ENCODE assay signal across 8 cellular contexts in the genomic region with DNA sequence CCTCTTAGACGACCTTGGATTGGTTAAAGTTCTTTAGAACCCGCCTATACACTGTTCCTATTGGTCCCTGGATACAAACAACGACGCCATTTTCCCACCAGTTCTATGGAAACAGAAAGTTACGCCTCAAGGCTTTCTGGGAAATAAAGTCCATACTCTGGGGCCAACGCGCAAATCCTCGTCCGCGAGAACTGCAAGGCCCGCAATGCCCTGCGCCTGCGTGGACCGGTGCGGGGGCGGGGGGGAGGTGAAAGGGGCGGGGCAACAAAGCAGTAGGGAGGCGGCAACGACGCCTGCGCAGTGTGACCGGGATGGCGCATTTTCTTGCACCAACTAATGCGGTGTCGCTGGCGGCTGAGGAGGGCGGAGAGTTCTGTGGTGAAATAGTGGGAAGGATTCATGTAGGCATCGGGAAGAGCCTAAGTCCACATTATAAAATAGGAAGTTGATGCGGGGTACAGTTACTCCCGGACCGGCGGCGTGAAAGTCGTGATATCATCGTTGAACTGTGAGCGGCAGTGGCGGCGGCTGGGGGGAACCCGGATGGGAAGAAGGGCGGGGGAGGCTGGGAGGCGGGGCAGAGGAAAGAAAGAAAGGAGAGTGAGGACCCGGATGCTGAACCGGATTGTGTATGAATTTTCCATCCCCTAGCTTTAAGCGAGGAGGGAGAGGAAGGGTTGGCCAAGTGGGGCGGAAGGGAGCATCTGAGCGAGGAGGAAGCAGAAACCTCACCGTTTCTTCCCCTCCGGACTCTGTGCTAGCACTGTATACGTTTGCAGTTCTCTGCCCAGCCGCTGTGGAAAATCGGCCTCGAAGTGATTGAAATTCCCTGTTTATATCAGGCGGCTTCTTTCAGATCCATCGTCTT. TPM values are rescaled to one million over a fixed set of nuclear protein-coding genes. Genes with fewer than 3 reads are reported as not detected.
DNase-seq lines count a peak whose midpoint lies in the region; ATAC-seq and TF ChIP-seq lines count a peak whose summit lies in the region.

A gene (plus strand): TSS at position 300 of the 868 bp plus-strand sequence. CDS start 6,695 bp downstream, outside the sequence.

- TF ChIP-seq CTCF in GM12873 (IDR thresholded peaks at IDR 0.05; ENCODE audit: insufficient read depth, low read depth, low read length, missing control alignments) (peak; percentile 44), SU-DHL-6 (IDR thresholded peaks at IDR 0.05; ENCODE audit: insufficient read depth, low read length, poor library complexity, severe bottlenecking) (no peak), ovary (IDR thresholded peaks at IDR 0.05) (peak in 1 of 3 donors; percentile 6)

- H3K4me2 ChIP-seq in SU-DHL-6 (ENCODE audit: low read depth, low read length, poor library complexity, severe bottlenecking) = peak within 1 kb of the TSS; percentile 96

- H3K4me3 ChIP-seq in SU-DHL-6 (ENCODE audit: insufficient read depth, low read length, poor library complexity, severe bottlenecking) (peak within 1 kb of the TSS; percentile 78), ovary (peak within 1 kb of the TSS; percentile 89), thymus (ENCODE audit: low read length) (peak within 1 kb of the TSS; percentile 99)

- peak within 1 kb of the TSS; percentile 95 for H3K9ac ChIP-seq in SU-DHL-6 (ENCODE audit: low read length)

- peaks cover 30% of the 10 kb centered on the region for H3F3A ChIP-seq in SU-DHL-6 (ENCODE audit: insufficient read depth)

- H3K9me2 ChIP-seq in SU-DHL-6 (replicated peaks; ENCODE audit: insufficient read depth, low read length) = no peaks in the 10 kb centered on the region

- peak within 1 kb of the TSS; percentile 85 for H3K27ac ChIP-seq in SU-DHL-6 (ENCODE audit: low read depth, low read length)
- H3K27ac ChIP-seq in ovary = peak within 1 kb of the TSS; percentile 82 to 95
- peak within 1 kb of the TSS; percentile 98 for H3K27ac ChIP-seq in thymus (ENCODE audit: low read depth)

- peak; percentile 24 for TF ChIP-seq EP300 in ovary (IDR thresholded peaks at IDR 0.05)

- DNase-seq in NCI-H1417 (lab: John Stamatoyannopoulos, UW) = peak; percentile 97 to 100 (median 98)
- peak; percentile 98 for DNase-seq in activated naive CD8-positive, alpha-beta T cell treated with anti-CD3 and anti-CD28 coated beads, Interleukin-2, amount 50 U/mL, for 16 hours (ENCODE audit: low read depth, low spot score)
- DNase-seq in Right ventricle myocardium inferior (ENCODE audit: missing footprints) = peak; percentile 99
- peak; percentile 97 to 98 (median 98) for DNase-seq in ovary

- H2AFZ ChIP-seq in SU-DHL-6 (ENCODE audit: low read depth, low read length, severe bottlenecking) = peak within 1 kb of the TSS; percentile 62

- peaks cover 89% of the 10 kb centered on the region for H3K79me2 ChIP-seq in SU-DHL-6 (ENCODE audit: insufficient read depth, low read length)

- H3K27me3 ChIP-seq in SU-DHL-6 (ENCODE audit: low read length) (no peaks in the 10 kb centered on the region), ovary (no peaks in the 10 kb centered on the region), thymus (ENCODE audit: control insufficient read depth, insufficient read depth) (no peaks in the 10 kb centered on the region)

- 0% methylated on average over 54 of the region's 54 CpGs for WGBS in ovary, 3 donors
- under 1% methylated on average over 54 of the region's 54 CpGs for WGBS in thymus

- H3K4me1 ChIP-seq in ovary (ENCODE audit: insufficient read depth) = peaks cover 6% of the 10 kb centered on the region
- peaks cover 8% of the 10 kb centered on the region for H3K4me1 ChIP-seq in thymus (ENCODE audit: control insufficient read depth, insufficient read depth, low read length)

- intact Hi-C loops in Right ventricle myocardium inferior (cut with DNase I) (loop anchor here (1.0 to 10.0 kb wide), 2 partner anchors 39 to 86 kb away; a partner anchor contains a TSS), ovary (cut with DNase I) (no loop called here)

- H3K36me3 ChIP-seq in SU-DHL-6 (ENCODE audit: low read length) (no peaks in the 10 kb centered on the region; the same call in 1 of the 2 replicates), ovary (no peaks in the 10 kb centered on the region), thymus (ENCODE audit: control insufficient read depth, insufficient read depth) (no peaks in the 10 kb centered on the region)

- peak; percentile 98 for TF ChIP-seq POLR2A in ovary (IDR thresholded peaks at IDR 0.05)

- peak; percentile 64 for ATAC-seq in HG02763 (IDR thresholded peaks at IDR 0.05; ENCODE audit: unreplicated experiment)
- ATAC-seq in Right ventricle myocardium inferior = peak; percentile 94

- H3K9me3 ChIP-seq in SU-DHL-6 (ENCODE audit: insufficient read depth, low read length) = no peaks in the 10 kb centered on the region
- H3K9me3 ChIP-seq in ovary = no peaks in the 10 kb centered on the region
- peaks cover 1% of the 10 kb centered on the region for H3K9me3 ChIP-seq in thymus (ENCODE audit: control insufficient read depth)

- peaks cover 14% of the 10 kb centered on the region for H4K20me1 ChIP-seq in SU-DHL-6 (ENCODE audit: low read depth, low read length)

RNA-seq across cellular contexts. Expression of the gene that starts here (rescaled TPM):
- total RNA-seq in Right ventricle myocardium inferior = 33.1 TPM
- total RNA-seq in ovary = 10 to 100 TPM; 15.3 to 42.4 (median 31.7) TPM
- 10 to 100 TPM; 21.1 to 31.8 TPM for polyA plus RNA-seq in ovary
- 44.1 TPM for polyA plus RNA-seq in thymus

Comparison
In these comparisons a context has a peak if more than half of its experiments do, and no peak if none do; other contexts are left out.
1. Peak in every context shown above with its lines: DNase-seq, ATAC-seq, H3K4me3 ChIP-seq and H3K27ac ChIP-seq.